In the genomic region with DNA sequence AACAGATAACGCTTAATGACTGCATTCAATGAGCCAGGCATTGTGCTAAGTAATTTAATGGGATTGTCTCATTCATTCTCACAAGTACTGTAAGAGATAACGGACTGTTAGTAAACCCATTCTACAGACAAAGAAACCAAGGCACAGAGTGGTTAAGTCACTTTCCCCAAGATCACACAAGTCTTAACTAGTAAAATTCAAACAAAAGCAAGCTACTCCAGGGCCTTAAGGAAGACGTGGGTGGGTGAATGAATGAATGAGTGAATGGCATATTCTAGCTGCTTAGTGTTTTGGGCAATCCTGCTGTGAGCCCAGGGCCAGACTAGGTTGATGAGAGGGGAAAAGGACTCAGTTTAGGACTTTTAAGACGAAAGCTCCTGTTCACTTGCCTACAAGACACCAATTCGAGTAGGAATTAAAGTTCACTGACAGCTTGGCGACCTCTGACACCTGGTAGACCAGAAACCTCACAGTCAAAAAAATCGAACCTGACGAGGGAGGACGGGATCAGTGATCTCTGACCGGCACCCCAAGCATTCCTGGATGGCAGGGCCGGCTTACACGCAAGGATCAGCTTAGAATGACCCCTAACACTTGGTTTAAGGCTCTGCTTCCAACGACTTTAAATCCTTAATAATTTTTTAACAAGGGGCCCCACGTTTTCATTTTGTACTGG, we compare ENCODE assay signal across 1 cellular context.
TF ChIP-seq lines count a peak whose summit lies in the region.

No MANE protein-coding gene starts in this region.

TF ChIP-seq in endothelial cell of umbilical vein, 7 proteins besides CTCF, POLR2A, EP300 and RAD21:
- TF ChIP-seq GATA2 (IDR thresholded peaks at IDR 0.05; ENCODE audit: insufficient read depth, insufficient read length, low read depth, low read length), result no peak
- TF ChIP-seq FOS (IDR thresholded peaks at IDR 0.05; ENCODE audit: borderline replicate concordance, insufficient read depth, low read length), result no peak
- no peak for TF ChIP-seq EZH2 (IDR thresholded peaks at IDR 0.05; ENCODE audit: borderline replicate concordance, low read depth, low read length, severe bottlenecking)
- no peak for TF ChIP-seq JUN (IDR thresholded peaks at IDR 0.05; ENCODE audit: borderline replicate concordance, insufficient read depth, insufficient read length, low read depth)
